In genomic region chr1:45862008-45862407, GRCh38 we compare ENCODE assay signal across 10 cellular contexts.
"Had no signal": no experiment of that assay in that cellular context is flagged by ENCODE, and none has a peak within 500 bp of the region (broad histone marks: within the 10 kb centered on the region; RNA-seq: fewer than 3 reads in every experiment).

No MANE protein-coding gene starts in this region.

- H3K4me3 Mint-ChIP-seq: endodermal cell; naive thymus-derived CD8-positive, alpha-beta T cell; type B pancreatic cell had no signal

- DNase-seq: activated CD4-positive, alpha-beta T cell treated with anti-CD3 and anti-CD28 coated beads for 1 hour; activated naive CD4-positive, alpha-beta T cell treated with anti-CD3 and anti-CD28 coated beads, Interleukin-2, amount 50 U/mL, for 16 hours; dermis blood vessel endothelial cell; endodermal cell; head of caudate nucleus; mammary epithelial cell; mucosa of descending colon; naive thymus-derived CD8-positive, alpha-beta T cell had no signal

- H3K27me3 Mint-ChIP-seq: type B pancreatic cell had no signal

- ATAC-seq: esophagus mucosa; mucosa of descending colon; naive thymus-derived CD8-positive, alpha-beta T cell had no signal

- H3K27ac Mint-ChIP-seq: endodermal cell; naive thymus-derived CD8-positive, alpha-beta T cell; type B pancreatic cell had no signal

- H3K9me3 Mint-ChIP-seq: naive thymus-derived CD8-positive, alpha-beta T cell; type B pancreatic cell had no signal

- H3K36me3 Mint-ChIP-seq: naive thymus-derived CD8-positive, alpha-beta T cell; type B pancreatic cell had no signal
